Comparison of ENCODE assay signal across 8 cellular contexts in the genomic region with DNA sequence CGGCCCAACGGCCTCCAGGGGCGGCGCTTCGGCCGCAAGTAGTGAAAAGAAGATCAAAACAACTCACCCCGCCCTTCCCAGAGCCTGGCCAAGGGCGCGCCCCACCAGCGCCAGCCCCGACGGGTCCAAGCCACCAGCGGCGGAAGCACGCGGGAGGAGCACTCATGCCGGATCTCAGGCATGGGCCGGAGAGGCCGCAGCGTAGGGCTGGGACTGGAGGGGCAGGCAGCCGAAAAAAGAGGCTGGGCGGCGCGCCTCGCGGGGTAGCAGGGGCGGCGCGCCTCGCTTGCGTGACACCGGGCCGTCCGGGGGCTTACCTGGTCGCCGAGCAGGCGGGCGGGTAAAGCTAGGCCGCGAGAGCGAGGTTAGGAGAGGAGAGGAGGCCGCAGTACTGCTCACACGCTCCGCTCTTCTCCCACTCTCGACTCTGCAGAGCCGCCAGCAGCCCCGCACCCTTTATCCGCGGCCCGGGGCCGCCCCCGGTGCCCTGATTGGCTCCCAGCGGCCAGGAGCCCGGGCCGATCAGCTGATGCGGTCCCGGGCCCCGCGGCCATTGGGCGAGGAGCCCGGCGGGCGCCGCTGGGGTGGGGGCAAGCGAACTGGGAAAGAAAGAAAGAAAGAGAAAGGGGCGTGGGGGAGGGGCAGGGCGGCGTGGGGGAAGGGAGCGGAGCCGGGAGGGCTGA. TPM values are rescaled to one million over a fixed set of nuclear protein-coding genes. Genes with fewer than 3 reads are reported as not detected.
A peak's percentile ranks its signal among the peaks of the same experiment; 100 is the strongest.
DNase-seq lines count a peak whose midpoint lies in the region; ATAC-seq, FAIRE-seq and TF ChIP-seq lines count a peak whose summit lies in the region.

GLUL (minus strand) TSS at position 429 of the 683 bp plus-strand sequence. CDS start 3,053 bp downstream, outside the sequence.

- ATAC-seq in GM18909 (IDR thresholded peaks at IDR 0.05; ENCODE audit: poor library complexity, unreplicated experiment): peak; percentile 75
- ATAC-seq in HG03159 (IDR thresholded peaks at IDR 0.05; ENCODE audit: unreplicated experiment): peak; percentile 73

- no peaks in the 10 kb centered on the region; the same call in 1 of the 2 replicates for H3K9me3 ChIP-seq in AG04450 (ENCODE audit: control insufficient read depth, insufficient read depth, low read length)
- no peaks in the 10 kb centered on the region for H3K9me3 ChIP-seq in kidney (ENCODE audit: control insufficient read depth in 1 of 2, low read length in 2 of 2)

- FAIRE-seq in kidney (lab: Jason Lieb, UNC): no peak

- peaks cover 12 to 20% of the 10 kb centered on the region in 2 donors for H3K36me3 ChIP-seq in kidney (ENCODE audit: control insufficient read depth in 1 of 2, insufficient read depth in 2 of 2, low read length in 2 of 2)

- 0 out of 2 replicates have a peak, but pooled peaks have one; percentile 11 for TF ChIP-seq CTCF in AG04450 (IDR thresholded peaks at IDR 0.05; ENCODE audit: low read depth, low read length)
- TF ChIP-seq CTCF in kidney (IDR thresholded peaks at IDR 0.05; ENCODE audit: borderline replicate concordance, extremely low read depth, insufficient read depth): no peak

- H3K27me3 ChIP-seq in AG04450 (ENCODE audit: control insufficient read depth, insufficient read depth, low read length): no peaks in the 10 kb centered on the region

- H3K4me1 ChIP-seq in kidney (ENCODE audit: control insufficient read depth in 1 of 2, insufficient read depth in 1 of 2, low read depth in 1 of 2, low read length in 2 of 2): peaks cover 2 to 16% of the 10 kb centered on the region in 2 donors

- peak within 1 kb of the TSS; percentile 87 to 88 for H3K9ac ChIP-seq in kidney (ENCODE audit: low read length in 2 of 2)

- intact Hi-C loops in kidney (cut with DNase I): loop anchor here (10.0 kb wide), 1 partner anchor 247 kb away; no protein-coding TSS in a partner anchor

- POLR2A ChIA-PET in AG04450 (lab: Yijun Ruan, JAX): interaction anchor here (0.5 to 1.9 kb wide), 16 partner anchors 10 to 1389 kb away, joined by 3 to 17 read pairs (median 4); partner anchors contain the start of gene TEDDM1

- peak within 1 kb of the TSS; percentile 78 for H3K4me3 ChIP-seq in AG04450 (ENCODE audit: low read depth, low read length)
- peak within 1 kb of the TSS; percentile 75 to 90 for H3K4me3 ChIP-seq in kidney (ENCODE audit: low read length in 2 of 2)

- DNase-seq in AG04450 (ENCODE audit: low read depth, low spot score): peak; percentile 77
- peak; percentile 76 for DNase-seq in NCI-H2196 treated with DMSO at 0.1 percent for 48 hours (lab: John Stamatoyannopoulos, UW; ENCODE audit: unreplicated experiment)
- peak; percentile 21 to 44 (median 28) for DNase-seq in activated CD4-positive, CD25-positive, alpha-beta regulatory T cell (lab: John Stamatoyannopoulos, UW)
- peak; percentile 90 for DNase-seq in cerebellum (ENCODE audit: low spot score)
- DNase-seq in kidney: peak; percentile 98
- DNase-seq in stimulated activated CD4-positive, alpha-beta T cell treated with anti-CD3 and anti-CD28 coated beads, Interleukin-15, amount 100 ng/mL, for 1 hour (ENCODE audit: low read depth in 1 of 2, low spot score in 1 of 2): peak; percentile 41 to 55

- CTCF ChIA-PET in AG04450 (lab: Charles Lee): interaction anchor here (1.0 to 12.0 kb wide), 2 partner anchors 11 to 247 kb away, joined by 3 to 536 read pairs; no protein-coding TSS in a partner anchor

- H3K27ac ChIP-seq in AG04450 (ENCODE audit: low read depth, low read length) (peak within 1 kb of the TSS; percentile 87), kidney (ENCODE audit: low read depth in 2 of 2, low read length in 2 of 2) (peak within 1 kb of the TSS; percentile 94 to 96)

RNA-seq across cellular contexts. Expression of gene GLUL, which starts in this region (rescaled TPM):
- polyA plus RNA-seq in AG04450 (2011; rRNA removed): 151 and 182 TPM in 2 replicates
- polyA minus RNA-seq in AG04450 (2011; rRNA and poly(A)+ RNA removed): 185 and 227 TPM in 2 replicates
- total RNA-seq in cerebellum: 392 TPM
- 533 TPM for total RNA-seq in kidney
- 90.6 TPM for polyA plus RNA-seq in kidney (ENCODE audit: insufficient read depth, low read depth, low replicate concordance)

Comparison
In these comparisons a context has a peak if more than half of its experiments do, and no peak if none do; other contexts are left out.
1. Peak in every context shown above with its lines: DNase-seq, ATAC-seq, H3K4me3 ChIP-seq and H3K27ac ChIP-seq.
2. DNase-seq: peak in every context shown above with its lines; median percentile 98 in kidney; 90 in cerebellum; 77 in AG04450; 76 in NCI-H2196 treated with DMSO at 0.1 percent for 48 hours; 48 in stimulated activated CD4-positive, alpha-beta T cell treated with anti-CD3 and anti-CD28 coated beads, Interleukin-15, amount 100 ng/mL, for 1 hour; 28 in activated CD4-positive, CD25-positive, alpha-beta regulatory T cell.